In genomic region chr16:87757841-87758426, GRCh38 we compare ENCODE assay signal across 20 cellular contexts. TPM values are rescaled to one million over a fixed set of nuclear protein-coding genes. Genes with fewer than 3 reads are reported as not detected.
DNase-seq lines count a peak whose midpoint lies in the region; ATAC-seq and TF ChIP-seq lines count a peak whose summit lies in the region.
"Had no signal": no experiment of that assay in that cellular context is flagged by ENCODE, and none has a peak within 500 bp of the region (broad histone marks: within the 10 kb centered on the region; RNA-seq: fewer than 3 reads in every experiment).

No MANE protein-coding gene starts in this region.

- POLR2A ChIA-PET in activated CD4-positive, alpha-beta memory T cell treated with anti-CD3 and anti-CD28 coated beads, Interleukin-2, amount 10 ng/mL, durations not matched to agents 7 days and 5 days (lab: Charles Lee): interaction anchor here (1.0 kb wide), 1 partner anchor 8 kb away, joined by 3 read pairs; the partner anchor contains the start of gene KLHDC4

- no peak overlapping the region for H3K4ac ChIP-seq in mesenchymal stem cell (ENCODE audit: low read depth in 1 of 2, low read length in 2 of 2)

- H3K18ac ChIP-seq in mesenchymal stem cell (ENCODE audit: low read depth in 1 of 2, low read length in 2 of 2): no peak overlapping the region

- no peak overlapping the region for H2BK5ac ChIP-seq in mesenchymal stem cell (ENCODE audit: low read depth, low read length, poor library complexity, severe bottlenecking)

- peak; percentile 68 for DNase-seq in ELR (ENCODE audit: low read depth)
- peak; percentile 38 for DNase-seq in M059J (ENCODE audit: low read depth)
- peak; percentile 80 for DNase-seq in epithelial cell of esophagus (ENCODE audit: low read depth)
- peak; percentile 16 for DNase-seq in mesenchymal stem cell
- no peak for DNase-seq in T-helper 9 cell
- DNase-seq in activated CD4-positive, alpha-beta memory T cell treated with anti-CD3 and anti-CD28 coated beads, Interleukin-2, amount 10 ng/mL, durations not matched to agents 7 days and 5 days: no peak
- DNase-seq: activated B cell treated with CpG ODN at 0.5 μM for 24 hours; activated CD4-positive, alpha-beta memory T cell treated with anti-CD3 and anti-CD28 coated beads for 36 hours; adrenal gland; AML-193; DMS79; head of caudate nucleus; left ventricle myocardium superior; NCI-H524 treated with DMSO at 0.1 percent for 48 hours; posterior cingulate gyrus; sigmoid colon; testis had no signal

- no peak overlapping the region for H2AFZ ChIP-seq in mesenchymal stem cell (ENCODE audit: low read depth, low read length)

- no peak overlapping the region for H3K4me2 ChIP-seq in mesenchymal stem cell (ENCODE audit: low read length, poor library complexity, severe bottlenecking)

- no peak overlapping the region for H3K9ac ChIP-seq in mesenchymal stem cell (ENCODE audit: low read length)

- TF ChIP-seq CTCF in epithelial cell of esophagus (IDR thresholded peaks at IDR 0.05; ENCODE audit: insufficient read depth, low read depth, low read length, missing control alignments): no peak

- no peak overlapping the region for H2AK5ac ChIP-seq in mesenchymal stem cell (ENCODE audit: low read length, severe bottlenecking)

- no peak for ATAC-seq in HG02840 (IDR thresholded peaks at IDR 0.05; ENCODE audit: low FRiP score, unreplicated experiment)
- ATAC-seq: left ventricle myocardium superior had no signal

- no peak overlapping the region for H3K14ac ChIP-seq in mesenchymal stem cell (ENCODE audit: low read length in 2 of 2)

- H3K36me3 ChIP-seq in mesenchymal stem cell (ENCODE audit: control insufficient read depth in 1 of 2, insufficient read depth in 2 of 2, low read depth in 1 of 2, low read length in 2 of 2): peaks cover 57 to 59% of the 10 kb centered on the region in 2 experiments

- H2BK15ac ChIP-seq in mesenchymal stem cell (ENCODE audit: low read depth, poor library complexity, severe bottlenecking): no peak overlapping the region

- H3K9me3 Mint-ChIP-seq in activated CD4-positive, alpha-beta memory T cell treated with anti-CD3 and anti-CD28 coated beads, Interleukin-2, amount 10 ng/mL, durations not matched to agents 7 days and 5 days: no peaks in the 10 kb centered on the region
- H3K9me3 Mint-ChIP-seq: activated B cell treated with CpG ODN at 0.5 μM for 24 hours; activated CD4-positive, alpha-beta memory T cell treated with anti-CD3 and anti-CD28 coated beads for 36 hours; T-helper 2 cell treated with Interferon-gamma antibody and Interleukin-4, amounts not matched to agents 5 μg/mL and 100 μg/mL, for 36 hours had no signal

- peaks cover 27% of the 10 kb centered on the region for H3K4me1 Mint-ChIP-seq in activated CD4-positive, alpha-beta memory T cell treated with anti-CD3 and anti-CD28 coated beads, Interleukin-2, amount 10 ng/mL, durations not matched to agents 7 days and 5 days

- no peak overlapping the region for H3K27ac Mint-ChIP-seq in activated CD4-positive, alpha-beta memory T cell treated with anti-CD3 and anti-CD28 coated beads, Interleukin-2, amount 10 ng/mL, durations not matched to agents 7 days and 5 days
- H3K27ac Mint-ChIP-seq: activated B cell treated with CpG ODN at 0.5 μM for 24 hours; activated CD4-positive, alpha-beta memory T cell treated with anti-CD3 and anti-CD28 coated beads for 36 hours; T-helper 2 cell treated with Interferon-gamma antibody and Interleukin-4, amounts not matched to agents 5 μg/mL and 100 μg/mL, for 36 hours had no signal

- no peak overlapping the region for H3K27ac ChIP-seq in mesenchymal stem cell (ENCODE audit: low read length, poor library complexity, severe bottlenecking)
- H3K27ac ChIP-seq: adrenal gland, coronary artery, sigmoid colon, testis had no signal

- no peak overlapping the region for H4K8ac ChIP-seq in mesenchymal stem cell (ENCODE audit: low read length)

- CTCF ChIA-PET in activated CD4-positive, alpha-beta memory T cell treated with anti-CD3 and anti-CD28 coated beads, Interleukin-2, amount 10 ng/mL, durations not matched to agents 7 days and 5 days (lab: Charles Lee): interaction anchor here (0.7 to 1.0 kb wide), 2 partner anchors 12 to 35 kb away, joined by 3 to 4 read pairs; no protein-coding TSS in a partner anchor

- peaks cover 72% of the 10 kb centered on the region for H3K36me3 Mint-ChIP-seq in activated CD4-positive, alpha-beta memory T cell treated with anti-CD3 and anti-CD28 coated beads, Interleukin-2, amount 10 ng/mL, durations not matched to agents 7 days and 5 days (ENCODE audit: low read depth)

- no peaks in the 10 kb centered on the region for H3K27me3 ChIP-seq in mesenchymal stem cell (ENCODE audit: control insufficient read depth in 1 of 2, insufficient read depth in 1 of 2, low read length in 2 of 2)
- H3K27me3 ChIP-seq: adrenal gland, sigmoid colon, testis had no signal

- H4K91ac ChIP-seq in mesenchymal stem cell (ENCODE audit: low read length): no peak overlapping the region

- H3K27me3 Mint-ChIP-seq in activated CD4-positive, alpha-beta memory T cell treated with anti-CD3 and anti-CD28 coated beads, Interleukin-2, amount 10 ng/mL, durations not matched to agents 7 days and 5 days: no peaks in the 10 kb centered on the region
- H3K27me3 Mint-ChIP-seq: activated B cell treated with CpG ODN at 0.5 μM for 24 hours; activated CD4-positive, alpha-beta memory T cell treated with anti-CD3 and anti-CD28 coated beads for 36 hours had no signal

- H3K79me1 ChIP-seq in mesenchymal stem cell (replicated peaks; ENCODE audit: low read length, poor library complexity, severe bottlenecking): peaks cover 30% of the 10 kb centered on the region

- WGBS in mesenchymal stem cell: 93% methylated on average over 8 of the region's 8 CpGs

- H3K4me3 ChIP-seq in epithelial cell of esophagus (ENCODE audit: low read length) (no peak overlapping the region), mesenchymal stem cell (ENCODE audit: insufficient read depth in 1 of 2, low read depth in 1 of 2, low read length in 2 of 2) (no peak overlapping the region)
- H3K4me3 ChIP-seq: adrenal gland, coronary artery, sigmoid colon, testis had no signal

- no peaks in the 10 kb centered on the region for H3K4me1 ChIP-seq in mesenchymal stem cell (ENCODE audit: control insufficient read depth, insufficient read depth, low read depth, low read length)
- H3K4me1 ChIP-seq: adrenal gland, sigmoid colon, testis had no signal

- H3K4me3 Mint-ChIP-seq in activated CD4-positive, alpha-beta memory T cell treated with anti-CD3 and anti-CD28 coated beads, Interleukin-2, amount 10 ng/mL, durations not matched to agents 7 days and 5 days: no peak overlapping the region
- H3K4me3 Mint-ChIP-seq: activated B cell treated with CpG ODN at 0.5 μM for 24 hours; activated CD4-positive, alpha-beta memory T cell treated with anti-CD3 and anti-CD28 coated beads for 36 hours; T-helper 2 cell treated with Interferon-gamma antibody and Interleukin-4, amounts not matched to agents 5 μg/mL and 100 μg/mL, for 36 hours had no signal

- no peak overlapping the region for H3K23ac ChIP-seq in mesenchymal stem cell (ENCODE audit: low read length in 2 of 2)

- no peak overlapping the region for H2BK12ac ChIP-seq in mesenchymal stem cell (ENCODE audit: low read length in 2 of 2)

- no peak overlapping the region for H2BK120ac ChIP-seq in mesenchymal stem cell (ENCODE audit: low read depth, low read length)

- no peaks in the 10 kb centered on the region for H3K9me3 ChIP-seq in mesenchymal stem cell (ENCODE audit: control insufficient read depth, low read length)
- H3K9me3 ChIP-seq: adrenal gland, sigmoid colon, testis had no signal

RNA-seq across cellular contexts. Expression of gene KLHDC4, which starts 7.9 kb away (rescaled TPM):
- total RNA-seq in M059J (2014; rRNA removed; shearing (Covaris generic)): 7.9 and 14.7 TPM in 2 replicates
- 9.4 TPM for polyA plus RNA-seq in mesenchymal stem cell (2013, experiment 1 of 2)
- 8.5 TPM for polyA plus RNA-seq in mesenchymal stem cell (2013, experiment 2 of 2)
- total RNA-seq in activated CD4-positive, alpha-beta memory T cell treated with anti-CD3 and anti-CD28 coated beads, Interleukin-2, amount 10 ng/mL, durations not matched to agents 7 days and 5 days: 10 to 100 TPM; 82.1 to 84.9 TPM

Comparison
In these comparisons a context has a peak if more than half of its experiments do, and no peak if none do; other contexts are left out.
1. DNase-seq: peak in ELR (single experiment), M059J (single experiment), epithelial cell of esophagus (single experiment) and mesenchymal stem cell (single experiment); none in T-helper 9 cell (single experiment) and activated CD4-positive, alpha-beta memory T cell treated with anti-CD3 and anti-CD28 coated beads, Interleukin-2, amount 10 ng/mL, durations not matched to agents 7 days and 5 days (single experiment).